ENCODE assay signal across 9 cellular contexts in genomic region chr2:54666741-54667639, GRCh38. TPM values are rescaled to one million over a fixed set of nuclear protein-coding genes. Genes with fewer than 3 reads are reported as not detected.
A peak's percentile ranks its signal among the peaks of the same experiment; 100 is the strongest.
DNase-seq lines count a peak whose midpoint lies in the region; ATAC-seq and TF ChIP-seq lines count a peak whose summit lies in the region.
"Had no signal": no experiment of that assay in that cellular context is flagged by ENCODE, and none has a peak within 500 bp of the region (broad histone marks: within the 10 kb centered on the region; RNA-seq: fewer than 3 reads in every experiment).

No MANE protein-coding gene starts in this region.

- no peak overlapping the region for H3K4me2 ChIP-seq in GM23338

- no peaks in the 10 kb centered on the region for H3K9me3 Mint-ChIP-seq in GM23338

- DNase-seq in RPMI7951 (ENCODE audit: low read depth), result peak; percentile 84
- peak; percentile 35 to 55 for DNase-seq in dermis microvascular lymphatic vessel endothelial cell (ENCODE audit: low read depth in 2 of 2)
- no peak for DNase-seq in lung (ENCODE audit: low spot score)
- no peak for DNase-seq in stimulated activated CD4-positive, alpha-beta T cell treated with anti-CD3 and anti-CD28 coated beads, Interleukin-2, amount 100 ng/mL, for 48 hours
- DNase-seq in NCI-H128 (lab: John Stamatoyannopoulos, UW; ENCODE audit: unreplicated experiment), result no peak
- no peak for DNase-seq in GM23338 (ENCODE audit: low spot score)
- no peak for DNase-seq in ACHN
- DNase-seq: NCI-H510A treated with DMSO at 0.1 percent for 48 hours had no signal

- TF ChIP-seq CTCF in lung (IDR thresholded peaks at IDR 0.05; ENCODE audit: control extremely low read depth, extremely low read depth) (no peak), GM23338 (conservative IDR thresholded peaks at IDR 0.05; ENCODE audit: low read depth in 2 of 2) (no peak)

- peak overlapping the region in 4 of 5 donors; percentile 1 to 47 (median 5) for H3K9ac ChIP-seq in subcutaneous abdominal adipose tissue (ENCODE audit: low read length in 5 of 5)

- H3K9me3 ChIP-seq in lung (ENCODE audit: control insufficient read depth in 2 of 2, insufficient read depth in 1 of 2, low read length in 1 of 2), result no peaks in the 10 kb centered on the region
- H3K9me3 ChIP-seq in subcutaneous abdominal adipose tissue (ENCODE audit: control insufficient read depth in 5 of 5, low read length in 5 of 5), result no peaks in the 10 kb centered on the region

- in situ Hi-C loops in ACHN (cut with HindIII; ENCODE audit: low pct_ligation_motif_present, low pct_unique_long_range_greater_than_20kb, low sequenced_read_pairs), result no loop called here

- ATAC-seq in lung (ENCODE audit: insufficient read depth, low FRiP score) (peak; percentile 30), GM23338 (no peak)

- H4K20me1 ChIP-seq in GM23338 (replicated peaks; ENCODE audit: insufficient read depth), result peaks cover 9% of the 10 kb centered on the region

- no peak overlapping the region for H3K4me3 Mint-ChIP-seq in GM23338

- H3K27ac ChIP-seq in lung (ENCODE audit: low read depth in 1 of 2, low read length in 1 of 2) (peak overlapping the region; percentile 74 to 86), subcutaneous abdominal adipose tissue (ENCODE audit: low read depth, low read length) (peak overlapping the region; percentile 98), GM23338 (ENCODE audit: low read depth) (no peak overlapping the region)

- H3K36me3 ChIP-seq in lung (ENCODE audit: control insufficient read depth in 2 of 2, insufficient read depth in 2 of 2, low read length in 2 of 2) (peaks cover 23 to 33% of the 10 kb centered on the region in 2 donors), subcutaneous abdominal adipose tissue (ENCODE audit: control insufficient read depth in 5 of 5, insufficient read depth in 5 of 5, low read length in 5 of 5) (peaks cover 30 to 90% (median 74%) of the 10 kb centered on the region in 5 donors), GM23338 (ENCODE audit: insufficient read depth) (peaks cover 33% of the 10 kb centered on the region)

- WGBS in lung, 2 donors, result 51 to 54% methylated on average over 10 of the region's 10 CpGs

- H3K4me1 Mint-ChIP-seq in GM23338, result peaks cover 7% of the 10 kb centered on the region; the same call in 2 of the 3 replicates

- H2AFZ ChIP-seq in GM23338, result no peak overlapping the region

- peaks cover 8 to 15% of the 10 kb centered on the region in 2 donors for H3K4me1 ChIP-seq in lung (ENCODE audit: control insufficient read depth in 2 of 2, insufficient read depth in 2 of 2, low read length in 2 of 2)
- peaks cover 19 to 58% (median 50%) of the 10 kb centered on the region in 5 donors for H3K4me1 ChIP-seq in subcutaneous abdominal adipose tissue (ENCODE audit: control insufficient read depth in 5 of 5, insufficient read depth in 5 of 5, low read length in 5 of 5)
- peaks cover 5% of the 10 kb centered on the region; the same call in 1 of the 2 replicates for H3K4me1 ChIP-seq in GM23338 (ENCODE audit: insufficient read depth)

- H3K4me3 ChIP-seq in lung (no peak overlapping the region), subcutaneous abdominal adipose tissue (ENCODE audit: low read depth in 1 of 5, low read length in 5 of 5) (peak overlapping the region in 3 of 5 donors; percentile 3 to 5 (median 4)), GM23338 (no peak overlapping the region)

- no peak overlapping the region for H3K27ac Mint-ChIP-seq in GM23338

- H3F3A ChIP-seq in GM23338 (replicated peaks; ENCODE audit: low read depth), result 0 out of 2 replicates have a peak, but pooled peaks cover 6% of the 10 kb centered on the region

- H3K27me3 ChIP-seq in lung (ENCODE audit: control insufficient read depth, insufficient read depth) (no peaks in the 10 kb centered on the region), subcutaneous abdominal adipose tissue (ENCODE audit: control insufficient read depth in 5 of 5, insufficient read depth in 4 of 5, low read length in 5 of 5) (no peaks in the 10 kb centered on the region), GM23338 (ENCODE audit: insufficient read depth) (no peaks in the 10 kb centered on the region)

- H3K9me2 ChIP-seq in GM23338 (ENCODE audit: insufficient read depth), result no peaks in the 10 kb centered on the region

- no peaks in the 10 kb centered on the region for H3K27me3 Mint-ChIP-seq in GM23338 (ENCODE audit: insufficient read depth, low read depth, poor library complexity)

- H3K36me3 Mint-ChIP-seq in GM23338 (ENCODE audit: low read depth), result peaks cover 69% of the 10 kb centered on the region

- no peaks in the 10 kb centered on the region; the same call in 1 of the 2 replicates for H3K79me2 ChIP-seq in GM23338 (replicated peaks; ENCODE audit: insufficient read depth)

TF ChIP-seq in GM23338, 12 proteins besides CTCF, POLR2A, EP300 and RAD21:
- TF ChIP-seq REST (IDR thresholded peaks at IDR 0.05; ENCODE audit: unreplicated experiment) (no peak), CREB1 (CRISPR knock-in tag; IDR thresholded peaks at IDR 0.05; ENCODE audit: low read depth) (no peak), STAT1 (IDR thresholded peaks at IDR 0.05; ENCODE audit: unreplicated experiment) (no peak), ZNF114 (CRISPR knock-in tag; IDR thresholded peaks at IDR 0.05) (no peak)

RNA-seq across cellular contexts. Expression of gene EML6, which starts 56.5 kb away (rescaled TPM):
- total RNA-seq in RPMI7951 (2014; rRNA removed; shearing (Covaris generic)), result 0.72 and 2.1 TPM in 2 replicates
- total RNA-seq in dermis microvascular lymphatic vessel endothelial cell (0.63 and 0.77 TPM in 2 replicates), lung (1 to 10 TPM; 2.8 to 5.1 TPM)
- polyA plus RNA-seq in lung (1 to 10 TPM in 1 of 2 donors, under 1 TPM in 1; 0.94 to 1.3 TPM), GM23338 (2016; fragmentation: Nextera tagmentation; extraction: Ambion mirVana) (1.6 and 2.7 TPM in 2 replicates)
- total RNA-seq in GM23338 (2014; rRNA removed; shearing (Covaris generic)), result 1.1 and 6.2 TPM in 2 replicates

Comparison
In these comparisons a context has a peak if more than half of its experiments do, and no peak if none do; other contexts are left out.
1. DNase-seq: peak in RPMI7951 (single experiment) and dermis microvascular lymphatic vessel endothelial cell (2 of 2); none in lung (single experiment), stimulated activated CD4-positive, alpha-beta T cell treated with anti-CD3 and anti-CD28 coated beads, Interleukin-2, amount 100 ng/mL, for 48 hours (0 of 2), NCI-H128 (single experiment), GM23338 (single experiment) and ACHN (single experiment).
2. H3K4me3 ChIP-seq: peak in subcutaneous abdominal adipose tissue (3 of 5); none in lung (single experiment) and GM23338 (single experiment).